16 cellular contexts compared by ENCODE assay signal in the genomic region with DNA sequence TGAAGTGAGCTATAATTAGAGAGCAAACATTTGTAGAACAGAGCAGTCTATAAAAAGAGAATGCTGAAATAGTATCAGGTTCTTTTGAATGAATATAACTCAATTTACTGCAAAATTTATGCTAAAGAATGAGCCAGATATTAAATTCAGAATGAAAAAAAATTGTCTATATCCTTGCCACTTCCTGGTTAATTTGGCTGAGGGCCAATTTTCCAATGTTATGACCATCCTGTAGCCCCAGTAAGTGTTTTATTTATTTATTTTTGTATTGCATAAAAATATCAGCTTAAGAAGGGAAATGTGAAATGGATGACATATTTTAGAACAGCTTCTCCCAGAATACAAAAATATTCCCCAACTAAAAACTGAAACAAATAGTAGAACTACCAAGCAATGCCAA.
DNase-seq lines count a peak whose midpoint lies in the region; ATAC-seq, FAIRE-seq and TF ChIP-seq lines count a peak whose summit lies in the region.
"Had no signal": no experiment of that assay in that cellular context is flagged by ENCODE, and none has a peak within 500 bp of the region (broad histone marks: within the 10 kb centered on the region; RNA-seq: fewer than 3 reads in every experiment).

No MANE protein-coding gene starts in this region.

- no peaks in the 10 kb centered on the region for H3K36me3 ChIP-seq in K562 (ENCODE audit: control insufficient read depth, insufficient read depth, low read length)
- H3K36me3 ChIP-seq: BLaER1 treated with 17β-estradiol and CSF1 and Interleukin-3, amounts not matched to agents 10 nM and 100 nM had no signal

- H3K4me1 ChIP-seq in K562 (replicated peaks in 1 of 2; ENCODE audit: control insufficient read depth in 2 of 2, insufficient read depth in 2 of 2, low read length in 2 of 2), result no peaks in the 10 kb centered on the region
- H3K4me1 ChIP-seq: BLaER1 treated with 17β-estradiol and CSF1 and Interleukin-3, amounts not matched to agents 10 nM and 100 nM had no signal

- in situ Hi-C loops in K562 (cut with MboI), result no loop called here

- no peaks in the 10 kb centered on the region for H3K9me1 ChIP-seq in K562 (ENCODE audit: control insufficient read depth, insufficient read depth, low read length)

- intact Hi-C loops in K562 (cut with micrococcal nuclease), result no loop called here

- no peak overlapping the region for H3K4me3 ChIP-seq in K562
- H3K4me3 ChIP-seq: BLaER1 treated with 17β-estradiol and CSF1 and Interleukin-3, amounts not matched to agents 10 nM and 100 nM had no signal

- TF ChIP-seq EP300 in K562 (IDR thresholded peaks at IDR 0.05; ENCODE audit: low read length), result no peak

- 0 out of 2 replicates have a peak, but pooled peaks cover 2% of the 10 kb centered on the region for H3K9me3 ChIP-seq in K562 (replicated peaks; ENCODE audit: control insufficient read depth, insufficient read depth, low read depth, low read length)
- H3K9me3 ChIP-seq: BLaER1 treated with 17β-estradiol and CSF1 and Interleukin-3, amounts not matched to agents 10 nM and 100 nM had no signal

- no peak for TF ChIP-seq POLR2A in K562 (conservative IDR thresholded peaks at IDR 0.05)

- H4K20me1 ChIP-seq in K562 (replicated peaks; ENCODE audit: control insufficient read depth, insufficient read depth, low read length), result no peaks in the 10 kb centered on the region
- H4K20me1 ChIP-seq: BLaER1 treated with 17β-estradiol and CSF1 and Interleukin-3, amounts not matched to agents 10 nM and 100 nM had no signal

- peak; percentile 10 for DNase-seq in NCI-H82 (lab: John Stamatoyannopoulos, UW)
- DNase-seq in NCI-H82 treated with DMSO at 0.1 percent for 48 hours (lab: John Stamatoyannopoulos, UW; ENCODE audit: unreplicated experiment), result no peak
- DNase-seq in NCI-H2029 (lab: John Stamatoyannopoulos, UW), result peak; percentile 34
- DNase-seq in K562 (ENCODE audit: extremely low read depth in 1 of 4, low spot score in 3 of 4), result no peak
- DNase-seq in stimulated activated CD8-positive, alpha-beta memory T cell treated with anti-CD3 and anti-CD28 coated beads, Interleukin-4, amount 100 ng/mL, for 48 hours, result no peak
- DNase-seq in NCI-H526 (lab: John Stamatoyannopoulos, UW), result no peak
- DNase-seq: CD8-positive, alpha-beta memory T cell; H9; NCI-H1417 treated with DMSO at 0.1 percent for 48 hours; RPMI8226; SIG-M5 had no signal

- no peak for ATAC-seq in K562
- ATAC-seq in HG03460 (IDR thresholded peaks at IDR 0.05; ENCODE audit: unreplicated experiment), result no peak
- no peak for ATAC-seq in HG03469 (IDR thresholded peaks at IDR 0.05; ENCODE audit: unreplicated experiment)

- no peaks in the 10 kb centered on the region for H3K27me3 ChIP-seq in K562 (ENCODE audit: control insufficient read depth in 2 of 2, insufficient read depth in 2 of 2, low read length in 2 of 2)
- H3K27me3 ChIP-seq: BLaER1 treated with 17β-estradiol and CSF1 and Interleukin-3, amounts not matched to agents 10 nM and 100 nM had no signal

- CTCF ChIA-PET in K562 (lab: Yijun Ruan, JAX; ENCODE audit: low intra/inter-chr PET ratio), result no interaction called here

- no peak for TF ChIP-seq RAD21 in K562 (CRISPR knock-in tag; conservative IDR thresholded peaks at IDR 0.05 in 1 of 2, IDR thresholded peaks at IDR 0.05 in 1 of 2)

- no peak for FAIRE-seq in K562 (lab: Jason Lieb, UNC)
- FAIRE-seq: A204.1, HTR-8/SVneo had no signal

- POLR2A ChIA-PET in K562 (lab: Yijun Ruan, JAX), result interaction anchor here (0.7 to 0.9 kb wide), 2 partner anchors 15 to 26 kb away, joined by 3 to 4 read pairs; no protein-coding TSS in a partner anchor

- H3K4me2 ChIP-seq in K562 (ENCODE audit: insufficient read depth, low read length), result no peak overlapping the region
- H3K4me2 ChIP-seq: BLaER1 treated with 17β-estradiol and CSF1 and Interleukin-3, amounts not matched to agents 10 nM and 100 nM had no signal

- no peak overlapping the region for H3K27ac ChIP-seq in K562 (ENCODE audit: extremely low read depth, low read depth, low read length)
- H3K27ac ChIP-seq: BLaER1 treated with 17β-estradiol and CSF1 and Interleukin-3, amounts not matched to agents 10 nM and 100 nM had no signal

- BruUV-seq in K562 (replicated peaks; lab: Mats Ljungman, UMichigan), result no TSS peak

- H2AFZ ChIP-seq in K562 (ENCODE audit: low read depth, low read length), result no peak overlapping the region

- H3K9ac ChIP-seq in K562 (ENCODE audit: insufficient read depth in 1 of 2, low read depth in 2 of 2, low read length in 2 of 2), result no peak overlapping the region
- H3K9ac ChIP-seq: BLaER1 treated with 17β-estradiol and CSF1 and Interleukin-3, amounts not matched to agents 10 nM and 100 nM had no signal

- no peaks in the 10 kb centered on the region for H3K79me2 ChIP-seq in K562 (ENCODE audit: control insufficient read depth, insufficient read depth, low read length)

- no peak for TF ChIP-seq CTCF in K562 (IDR thresholded peaks at IDR 0.05 in 2 of 3, conservative IDR thresholded peaks at IDR 0.05 in 1 of 3; ENCODE audit: insufficient read depth in 2 of 3, low read depth in 1 of 3, low read length in 3 of 3)

TF ChIP-seq in K562, 482 proteins besides CTCF, POLR2A, EP300 and RAD21:
- TF ChIP-seq PPARD (CRISPR knock-in tag; IDR thresholded peaks at IDR 0.05), result no peak
- TF ChIP-seq NFE2L1 (tag; IDR thresholded peaks at IDR 0.05; ENCODE audit: borderline replicate concordance, low read depth), result no peak
- peak; percentile 95 for TF ChIP-seq NFIC (IDR thresholded peaks at IDR 0.05)
- TF ChIP-seq PRMT5 (CRISPR knock-in tag; IDR thresholded peaks at IDR 0.05), result no peak
- TF ChIP-seq, protein P1, sequence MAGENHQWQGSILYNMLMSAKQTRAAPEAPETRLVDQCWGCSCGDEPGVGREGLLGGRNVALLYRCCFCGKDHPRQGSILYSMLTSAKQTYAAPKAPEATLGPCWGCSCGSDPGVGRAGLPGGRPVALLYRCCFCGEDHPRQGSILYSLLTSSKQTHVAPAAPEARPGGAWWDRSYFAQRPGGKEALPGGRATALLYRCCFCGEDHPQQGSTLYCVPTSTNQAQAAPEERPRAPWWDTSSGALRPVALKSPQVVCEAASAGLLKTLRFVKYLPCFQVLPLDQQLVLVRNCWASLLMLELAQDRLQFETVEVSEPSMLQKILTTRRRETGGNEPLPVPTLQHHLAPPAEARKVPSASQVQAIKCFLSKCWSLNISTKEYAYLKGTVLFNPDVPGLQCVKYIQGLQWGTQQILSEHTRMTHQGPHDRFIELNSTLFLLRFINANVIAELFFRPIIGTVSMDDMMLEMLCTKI (IDR thresholded peaks at IDR 0.05; ENCODE audit: partially characterized antibody), result no peak
- TF ChIP-seq NFIX (CRISPR knock-in tag; IDR thresholded peaks at IDR 0.05; ENCODE audit: low read depth), result peak; percentile 69
- TF ChIP-seq, protein P2, sequence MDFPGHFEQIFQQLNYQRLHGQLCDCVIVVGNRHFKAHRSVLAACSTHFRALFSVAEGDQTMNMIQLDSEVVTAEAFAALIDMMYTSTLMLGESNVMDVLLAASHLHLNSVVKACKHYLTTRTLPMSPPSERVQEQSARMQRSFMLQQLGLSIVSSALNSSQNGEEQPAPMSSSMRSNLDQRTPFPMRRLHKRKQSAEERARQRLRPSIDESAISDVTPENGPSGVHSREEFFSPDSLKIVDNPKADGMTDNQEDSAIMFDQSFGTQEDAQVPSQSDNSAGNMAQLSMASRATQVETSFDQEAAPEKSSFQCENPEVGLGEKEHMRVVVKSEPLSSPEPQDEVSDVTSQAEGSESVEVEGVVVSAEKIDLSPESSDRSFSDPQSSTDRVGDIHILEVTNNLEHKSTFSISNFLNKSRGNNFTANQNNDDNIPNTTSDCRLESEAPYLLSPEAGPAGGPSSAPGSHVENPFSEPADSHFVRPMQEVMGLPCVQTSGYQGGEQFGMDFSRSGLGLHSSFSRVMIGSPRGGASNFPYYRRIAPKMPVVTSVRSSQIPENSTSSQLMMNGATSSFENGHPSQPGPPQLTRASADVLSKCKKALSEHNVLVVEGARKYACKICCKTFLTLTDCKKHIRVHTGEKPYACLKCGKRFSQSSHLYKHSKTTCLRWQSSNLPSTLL (IDR thresholded peaks at IDR 0.05), result no peak
- TF ChIP-seq ZNF77 (CRISPR knock-in tag; IDR thresholded peaks at IDR 0.05), result no peak
- no peak for TF ChIP-seq ZNF263 (CRISPR knock-in tag; IDR thresholded peaks at IDR 0.05; ENCODE audit: borderline replicate concordance)
- TF ChIP-seq, protein P3, sequence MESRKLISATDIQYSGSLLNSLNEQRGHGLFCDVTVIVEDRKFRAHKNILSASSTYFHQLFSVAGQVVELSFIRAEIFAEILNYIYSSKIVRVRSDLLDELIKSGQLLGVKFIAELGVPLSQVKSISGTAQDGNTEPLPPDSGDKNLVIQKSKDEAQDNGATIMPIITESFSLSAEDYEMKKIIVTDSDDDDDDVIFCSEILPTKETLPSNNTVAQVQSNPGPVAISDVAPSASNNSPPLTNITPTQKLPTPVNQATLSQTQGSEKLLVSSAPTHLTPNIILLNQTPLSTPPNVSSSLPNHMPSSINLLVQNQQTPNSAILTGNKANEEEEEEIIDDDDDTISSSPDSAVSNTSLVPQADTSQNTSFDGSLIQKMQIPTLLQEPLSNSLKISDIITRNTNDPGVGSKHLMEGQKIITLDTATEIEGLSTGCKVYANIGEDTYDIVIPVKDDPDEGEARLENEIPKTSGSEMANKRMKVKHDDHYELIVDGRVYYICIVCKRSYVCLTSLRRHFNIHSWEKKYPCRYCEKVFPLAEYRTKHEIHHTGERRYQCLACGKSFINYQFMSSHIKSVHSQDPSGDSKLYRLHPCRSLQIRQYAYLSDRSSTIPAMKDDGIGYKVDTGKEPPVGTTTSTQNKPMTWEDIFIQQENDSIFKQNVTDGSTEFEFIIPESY (CRISPR knock-in tag; IDR thresholded peaks at IDR 0.05), result no peak
- no peak for TF ChIP-seq THRAP3 (IDR thresholded peaks at IDR 0.05; ENCODE audit: borderline replicate concordance)
- TF ChIP-seq RBM14 (IDR thresholded peaks at IDR 0.05; ENCODE audit: borderline replicate concordance, insufficient read depth, low read depth, low read length), result no peak
- no peak for TF ChIP-seq FOXA3 (CRISPR knock-in tag; conservative IDR thresholded peaks at IDR 0.05 in 1 of 2, IDR thresholded peaks at IDR 0.05 in 1 of 2)
- TF ChIP-seq, protein P4, sequence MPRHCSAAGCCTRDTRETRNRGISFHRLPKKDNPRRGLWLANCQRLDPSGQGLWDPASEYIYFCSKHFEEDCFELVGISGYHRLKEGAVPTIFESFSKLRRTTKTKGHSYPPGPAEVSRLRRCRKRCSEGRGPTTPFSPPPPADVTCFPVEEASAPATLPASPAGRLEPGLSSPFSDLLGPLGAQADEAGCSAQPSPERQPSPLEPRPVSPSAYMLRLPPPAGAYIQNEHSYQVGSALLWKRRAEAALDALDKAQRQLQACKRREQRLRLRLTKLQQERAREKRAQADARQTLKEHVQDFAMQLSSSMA (CRISPR knock-in tag; IDR thresholded peaks at IDR 0.05), result no peak
TF ChIP-seq in K562: peak in this region for 2.

Comparison
In these comparisons a context has a peak if more than half of its experiments do, and no peak if none do; other contexts are left out.
1. DNase-seq: peak in NCI-H82 (single experiment) and NCI-H2029 (single experiment); none in NCI-H82 treated with DMSO at 0.1 percent for 48 hours (single experiment), K562 (0 of 4), stimulated activated CD8-positive, alpha-beta memory T cell treated with anti-CD3 and anti-CD28 coated beads, Interleukin-4, amount 100 ng/mL, for 48 hours (single experiment) and NCI-H526 (0 of 2).